8 cellular contexts compared by ENCODE assay signal in genomic region chr9:75185585-75186170, GRCh38.
DNase-seq lines count a peak whose midpoint lies in the region; ATAC-seq, FAIRE-seq and TF ChIP-seq lines count a peak whose summit lies in the region.

No MANE protein-coding gene starts in this region.

- POLR2A ChIA-PET in PC-3 (lab: Charles Lee; ENCODE audit: unreplicated experiment), result no interaction called here

- H3K9me3 ChIP-seq in PC-3 (ENCODE audit: low read length), result no peaks in the 10 kb centered on the region
- H3K9me3 ChIP-seq in kidney (ENCODE audit: control insufficient read depth in 1 of 2, low read length in 2 of 2), result no peaks in the 10 kb centered on the region

- no peaks in the 10 kb centered on the region for H3K27me3 Mint-ChIP-seq in CD14-positive monocyte (ENCODE audit: low read depth in 3 of 3)

- no peaks in the 10 kb centered on the region for H3K79me2 ChIP-seq in PC-3 (ENCODE audit: low read length)

- peaks cover 4% of the 10 kb centered on the region for H3K4me1 ChIP-seq in PC-3 (ENCODE audit: insufficient read depth, low read length)
- H3K4me1 ChIP-seq in kidney (ENCODE audit: control insufficient read depth in 1 of 2, insufficient read depth in 1 of 2, low read depth in 1 of 2, low read length in 2 of 2), result no peaks in the 10 kb centered on the region

- H3K9ac ChIP-seq in PC-3 (ENCODE audit: low read length), result no peak overlapping the region
- H3K9ac ChIP-seq in kidney (ENCODE audit: low read length in 2 of 2), result no peak overlapping the region

- H3K36me3 ChIP-seq in PC-3 (ENCODE audit: low read depth, low read length), result no peaks in the 10 kb centered on the region
- H3K36me3 ChIP-seq in kidney (ENCODE audit: control insufficient read depth in 1 of 2, insufficient read depth in 2 of 2, low read length in 2 of 2), result no peaks in the 10 kb centered on the region

- ATAC-seq in GM18867 (IDR thresholded peaks at IDR 0.05; ENCODE audit: unreplicated experiment) (peak; percentile 83), HG03066 (IDR thresholded peaks at IDR 0.05; ENCODE audit: low read depth, unreplicated experiment) (peak; percentile 87), PC-3 (peak; percentile 59)

- no peaks in the 10 kb centered on the region for H4K20me1 ChIP-seq in PC-3 (ENCODE audit: low read length)

- CTCF ChIA-PET in PC-3 (lab: Charles Lee), result no interaction called here

- no peak overlapping the region for H3K27ac Mint-ChIP-seq in CD14-positive monocyte

- peaks cover 26 to 30% of the 10 kb centered on the region in 2 donors for H3K36me3 Mint-ChIP-seq in CD14-positive monocyte

- DNase-seq in CD14-positive monocyte (ENCODE audit: low spot score) (no peak), PC-3 (peak; percentile 27), kidney (no peak)
- peak; percentile 27 for DNase-seq in activated effector memory CD4-positive, alpha-beta T cell treated with Interleukin-2 at 50 U/mL for 16 hours
- DNase-seq in stimulated activated CD8-positive, alpha-beta memory T cell treated with anti-CD3 and anti-CD28 coated beads, Interleukin-4, amount 100 ng/mL, for 4 hours (ENCODE audit: low read depth in 2 of 2, low spot score in 1 of 2), result peak; percentile 3 to 6
- no peak for DNase-seq in central memory CD4-positive, alpha-beta T cell

- peaks cover 0 to 4% (median 2%) of the 10 kb centered on the region in 7 donors for H3K9me3 Mint-ChIP-seq in CD14-positive monocyte

- H2AFZ ChIP-seq in PC-3 (ENCODE audit: low read length), result 0 out of 2 replicates have a peak overlapping the region, but pooled peaks have one; percentile 43

- BruUV-seq in PC-3 (replicated peaks; lab: Mats Ljungman, UMichigan), result no TSS peak

- H3K4me2 ChIP-seq in PC-3 (ENCODE audit: low read length), result no peak overlapping the region

- H3K4me1 Mint-ChIP-seq in CD14-positive monocyte, result peaks cover 2% of the 10 kb centered on the region

- no peak overlapping the region for H3K4me3 ChIP-seq in PC-3 (ENCODE audit: low read length)
- no peak overlapping the region for H3K4me3 ChIP-seq in kidney (ENCODE audit: low read length in 2 of 2)

- intact Hi-C loops in CD14-positive monocyte (cut with micrococcal nuclease) (no loop called here), PC-3 (cut with micrococcal nuclease) (loop anchor here (2.0 to 10.0 kb wide), 3 partner anchors 57 to 411 kb away; partner anchors contain the start of genes NMRK1 and OSTF1), kidney (cut with DNase I) (no loop called here)

- FAIRE-seq in kidney (lab: Jason Lieb, UNC), result no peak

- no peak overlapping the region for H3K4me3 Mint-ChIP-seq in CD14-positive monocyte

- H3K27me3 ChIP-seq in PC-3 (ENCODE audit: low read length), result no peaks in the 10 kb centered on the region

- H3K9me2 ChIP-seq in PC-3 (replicated peaks; ENCODE audit: low read length), result no peaks in the 10 kb centered on the region

- H3K27ac ChIP-seq in PC-3 (ENCODE audit: low read length), result no peak overlapping the region
- no peak overlapping the region for H3K27ac ChIP-seq in kidney (ENCODE audit: low read depth in 2 of 2, low read length in 2 of 2)

- peak; percentile 80 for TF ChIP-seq CTCF in CD14-positive monocyte (IDR thresholded peaks at IDR 0.05)
- TF ChIP-seq CTCF in PC-3 (conservative IDR thresholded peaks at IDR 0.05; ENCODE audit: low read depth, low read length), result peak; percentile 68
- TF ChIP-seq CTCF in kidney (IDR thresholded peaks at IDR 0.05; ENCODE audit: borderline replicate concordance, extremely low read depth, insufficient read depth), result peak; percentile 52

- H3F3A ChIP-seq in PC-3 (ENCODE audit: low read length, unreplicated experiment), result no peaks in the 10 kb centered on the region

Comparison
In these comparisons a context has a peak if more than half of its experiments do, and no peak if none do; other contexts are left out.
1. DNase-seq: peak in PC-3 (single experiment), activated effector memory CD4-positive, alpha-beta T cell treated with Interleukin-2 at 50 U/mL for 16 hours (single experiment) and stimulated activated CD8-positive, alpha-beta memory T cell treated with anti-CD3 and anti-CD28 coated beads, Interleukin-4, amount 100 ng/mL, for 4 hours (2 of 2); none in CD14-positive monocyte (single experiment), kidney (single experiment) and central memory CD4-positive, alpha-beta T cell (single experiment).
2. Peak in every context shown above with its lines, with median percentiles within 50 percentile points of each other: CTCF ChIP-seq and ATAC-seq.